ENCODE assay signal across 8 cellular contexts in the genomic region with DNA sequence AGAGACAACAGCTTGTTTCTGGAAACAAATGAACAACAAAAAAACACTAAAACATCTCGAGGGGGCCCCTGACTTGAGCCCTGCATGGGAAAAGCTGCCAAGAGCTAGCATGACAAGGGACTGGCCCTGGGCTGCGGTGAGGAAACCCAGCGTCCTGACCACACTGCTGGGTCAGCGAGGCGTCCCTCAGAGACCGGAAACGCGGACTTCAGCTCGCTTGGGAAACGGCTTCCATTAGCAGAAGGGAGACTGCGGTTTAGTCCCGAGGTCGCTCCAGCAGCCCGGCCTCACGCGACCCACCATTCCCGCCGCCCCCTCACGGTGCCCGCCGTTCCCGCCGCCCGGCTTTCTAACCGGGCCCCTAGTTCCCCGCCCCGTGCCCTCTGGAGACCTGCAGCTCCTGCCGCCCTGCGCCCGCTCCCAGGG. TPM values are rescaled to one million over a fixed set of nuclear protein-coding genes. Genes with fewer than 3 reads are reported as not detected.
DNase-seq lines count a peak whose midpoint lies in the region; ATAC-seq and TF ChIP-seq lines count a peak whose summit lies in the region.

No MANE protein-coding gene starts in this region.

- H3K14ac ChIP-seq in mesenchymal stem cell (ENCODE audit: low read length in 2 of 2): peak overlapping the region in 1 of 2 experiments; percentile 61

- H3K27me3 Mint-ChIP-seq in stimulated activated naive CD8-positive, alpha-beta T cell treated with anti-CD3 and anti-CD28 coated beads, Interleukin-15, amount 100 ng/mL, for 72 hours: peaks cover 8% of the 10 kb centered on the region

- H2BK5ac ChIP-seq in mesenchymal stem cell (ENCODE audit: low read depth, low read length, poor library complexity, severe bottlenecking): peak overlapping the region; percentile 66

- peak overlapping the region; percentile 95 for H3K4me2 ChIP-seq in mesenchymal stem cell (ENCODE audit: low read length, poor library complexity, severe bottlenecking)

- ATAC-seq in stimulated activated naive CD8-positive, alpha-beta T cell treated with anti-CD3 and anti-CD28 coated beads, Interleukin-15, amount 100 ng/mL, for 72 hours: peak; percentile 73

- H3K18ac ChIP-seq in mesenchymal stem cell (ENCODE audit: low read depth in 1 of 2, low read length in 2 of 2): peak overlapping the region; percentile 95 to 100

- no peak overlapping the region for H3K23ac ChIP-seq in mesenchymal stem cell (ENCODE audit: low read length in 2 of 2)

- peaks cover 26% of the 10 kb centered on the region for H3K4me1 Mint-ChIP-seq in stimulated activated naive CD8-positive, alpha-beta T cell treated with anti-CD3 and anti-CD28 coated beads, Interleukin-15, amount 100 ng/mL, for 72 hours

- DNase-seq in EH (ENCODE audit: low read depth) (peak; percentile 92), GM20000 (ENCODE audit: low spot score) (peak; percentile 59), HPDE6-E6E7 (ENCODE audit: extremely low spot score) (peak; percentile 1), epidermal melanocyte (ENCODE audit: insufficient read length, low spot score) (peak; percentile 51), mesenchymal stem cell (peak; percentile 99), NCI-H345 treated with DMSO at 0.1 percent for 48 hours (lab: John Stamatoyannopoulos, UW; ENCODE audit: unreplicated experiment) (no peak)
- DNase-seq in stimulated activated naive CD8-positive, alpha-beta T cell treated with anti-CD3 and anti-CD28 coated beads, Interleukin-15, amount 100 ng/mL, for 72 hours: peak in 1 of 2 donors; percentile 53

- H4K91ac ChIP-seq in mesenchymal stem cell (ENCODE audit: low read length): peak overlapping the region; percentile 99

- peaks cover 6% of the 10 kb centered on the region for H3K79me1 ChIP-seq in mesenchymal stem cell (replicated peaks; ENCODE audit: low read length, poor library complexity, severe bottlenecking)

- H3K4me3 Mint-ChIP-seq in stimulated activated naive CD8-positive, alpha-beta T cell treated with anti-CD3 and anti-CD28 coated beads, Interleukin-15, amount 100 ng/mL, for 72 hours: peak overlapping the region; percentile 91 to 96

- H2BK120ac ChIP-seq in mesenchymal stem cell (ENCODE audit: low read depth, low read length): peak overlapping the region; percentile 98

- H3K4ac ChIP-seq in mesenchymal stem cell (ENCODE audit: low read depth in 1 of 2, low read length in 2 of 2): peak overlapping the region; percentile 95 to 99

- peak overlapping the region; percentile 95 for H4K8ac ChIP-seq in mesenchymal stem cell (ENCODE audit: low read length)

- peaks cover 8% of the 10 kb centered on the region for H3K4me1 ChIP-seq in mesenchymal stem cell (ENCODE audit: control insufficient read depth, insufficient read depth, low read depth, low read length)

- peak overlapping the region; percentile 79 to 91 for H3K4me3 ChIP-seq in mesenchymal stem cell (ENCODE audit: insufficient read depth in 1 of 2, low read depth in 1 of 2, low read length in 2 of 2)

- TF ChIP-seq CTCF in GM20000 (IDR thresholded peaks at IDR 0.05; ENCODE audit: extremely low read depth, missing control alignments) (no peak), VCaP (conservative IDR thresholded peaks at IDR 0.05) (no peak)

- peak overlapping the region; percentile 95 for H3K9ac ChIP-seq in mesenchymal stem cell (ENCODE audit: low read length)

- 0% methylated on average over 21 of the region's 30 CpGs for WGBS in mesenchymal stem cell

- H3K9me3 ChIP-seq in mesenchymal stem cell (ENCODE audit: control insufficient read depth, low read length): no peaks in the 10 kb centered on the region

- peak overlapping the region in 1 of 2 experiments; percentile 97 for H2BK12ac ChIP-seq in mesenchymal stem cell (ENCODE audit: low read length in 2 of 2)

- H3K9me3 Mint-ChIP-seq in stimulated activated naive CD8-positive, alpha-beta T cell treated with anti-CD3 and anti-CD28 coated beads, Interleukin-15, amount 100 ng/mL, for 72 hours: no peaks in the 10 kb centered on the region

- peaks cover 0 to 20% of the 10 kb centered on the region in 2 experiments for H3K36me3 ChIP-seq in mesenchymal stem cell (ENCODE audit: control insufficient read depth in 1 of 2, insufficient read depth in 2 of 2, low read depth in 1 of 2, low read length in 2 of 2)

- peak overlapping the region; percentile 100 for H2BK15ac ChIP-seq in mesenchymal stem cell (ENCODE audit: low read depth, poor library complexity, severe bottlenecking)

- H3K27ac Mint-ChIP-seq in stimulated activated naive CD8-positive, alpha-beta T cell treated with anti-CD3 and anti-CD28 coated beads, Interleukin-15, amount 100 ng/mL, for 72 hours: peak overlapping the region; percentile 95 to 99

- H3K27ac ChIP-seq in VCaP (peak overlapping the region; percentile 90), mesenchymal stem cell (ENCODE audit: low read length, poor library complexity, severe bottlenecking) (peak overlapping the region; percentile 42)

- H2AK5ac ChIP-seq in mesenchymal stem cell (ENCODE audit: low read length, severe bottlenecking): no peak overlapping the region

- no peaks in the 10 kb centered on the region for H3K27me3 ChIP-seq in mesenchymal stem cell (ENCODE audit: control insufficient read depth in 1 of 2, insufficient read depth in 1 of 2, low read length in 2 of 2)

- peak overlapping the region; percentile 46 for H2AFZ ChIP-seq in mesenchymal stem cell (ENCODE audit: low read depth, low read length)

RNA-seq across cellular contexts. Expression of gene CCDC122, which starts 0.6 kb away (rescaled TPM):
- 3.9 TPM for polyA plus RNA-seq in mesenchymal stem cell (2013, experiment 1 of 2)
- 4.8 TPM for polyA plus RNA-seq in mesenchymal stem cell (2013, experiment 2 of 2)

RNA-seq across cellular contexts. Expression of gene LACC1, which starts 0.8 kb away (rescaled TPM):
- 14.7 TPM for polyA plus RNA-seq in mesenchymal stem cell (2013, experiment 1 of 2)
- 15.3 TPM for polyA plus RNA-seq in mesenchymal stem cell (2013, experiment 2 of 2)
